Comparison of ENCODE assay signal across 13 cellular contexts in the genomic region with DNA sequence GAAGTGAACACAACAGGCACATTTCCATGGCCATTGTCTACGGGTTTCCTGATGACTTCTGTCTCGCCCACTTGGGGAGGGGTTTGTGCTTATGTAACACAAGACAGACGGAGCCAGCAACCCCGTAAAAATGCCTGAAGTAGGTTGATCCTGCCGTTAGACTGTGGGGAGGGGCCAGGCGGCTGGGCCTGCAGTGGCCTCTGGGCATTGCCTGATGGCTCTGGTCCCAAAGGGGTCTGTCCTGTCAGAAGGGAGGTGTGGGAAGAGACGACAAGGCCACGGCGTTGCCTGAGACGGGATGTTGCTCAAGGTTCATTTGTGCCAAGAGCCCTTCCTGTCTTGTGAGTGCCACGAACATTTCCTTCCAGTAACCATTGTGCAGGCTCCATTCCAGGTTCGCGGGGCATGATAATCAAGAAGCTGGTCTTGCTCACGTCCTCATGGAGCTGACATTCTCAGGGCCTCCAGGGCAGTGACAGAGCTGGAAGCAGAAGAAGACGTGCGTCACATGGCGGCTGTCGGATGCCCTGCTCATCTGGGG. TPM values are rescaled to one million over a fixed set of nuclear protein-coding genes. Genes with fewer than 3 reads are reported as not detected.
DNase-seq lines count a peak whose midpoint lies in the region; ATAC-seq, FAIRE-seq and TF ChIP-seq lines count a peak whose summit lies in the region.
"Had no signal": no experiment of that assay in that cellular context is flagged by ENCODE, and none has a peak within 500 bp of the region (broad histone marks: within the 10 kb centered on the region; RNA-seq: fewer than 3 reads in every experiment).

No MANE protein-coding gene starts in this region.

- H3K27ac ChIP-seq in liver (ENCODE audit: low read depth in 1 of 2, low read length in 2 of 2) (peak overlapping the region in 1 of 2 donors; percentile 37), HepG2 (ENCODE audit: extremely low read length, insufficient read depth, low read length) (no peak overlapping the region)
- H3K27ac ChIP-seq: cardiac muscle cell had no signal

- no peak overlapping the region for H2AFZ ChIP-seq in HepG2 (ENCODE audit: low read length)

- TF ChIP-seq RAD21 in liver (IDR thresholded peaks at IDR 0.05): peak in 1 of 2 donors; percentile 11
- TF ChIP-seq RAD21 in HepG2 (CRISPR knock-in tag; IDR thresholded peaks at IDR 0.05): no peak

- in situ Hi-C loops in HepG2 (cut with HindIII; ENCODE audit: extremely low pct_ligation_motif_present, low pct_unique_long_range_greater_than_20kb): no loop called here

- no peak overlapping the region for H3K4me3 ChIP-seq in liver (ENCODE audit: low read depth in 1 of 3, low read length in 3 of 3)
- no peak overlapping the region for H3K4me3 ChIP-seq in HepG2 (replicated peaks in 1 of 3; ENCODE audit: insufficient read depth in 1 of 3, low read depth in 2 of 3, low read length in 3 of 3)
- H3K4me3 ChIP-seq in fibroblast of the aortic adventitia (ENCODE audit: low read depth, low read length): no peak overlapping the region
- H3K4me3 ChIP-seq: cardiac muscle cell, smooth muscle cell had no signal

- peaks cover 21% of the 10 kb centered on the region for H3K27me3 Mint-ChIP-seq in nephron (ENCODE audit: low read depth)

- H3K27me3 ChIP-seq in liver (ENCODE audit: control insufficient read depth in 4 of 4, insufficient read depth in 4 of 4, low read length in 3 of 4): no peaks in the 10 kb centered on the region
- peaks cover 3 to 33% of the 10 kb centered on the region in 2 experiments; a peak in 4 of 5 replicates for H3K27me3 ChIP-seq in HepG2 (ENCODE audit: control insufficient read depth in 1 of 2, insufficient read depth in 2 of 2, low read length in 2 of 2)
- H3K27me3 ChIP-seq: cardiac muscle cell had no signal

- peaks cover 0 to 8% (median 0%) of the 10 kb centered on the region in 4 donors for H3K4me1 ChIP-seq in liver (ENCODE audit: control insufficient read depth in 4 of 4, insufficient read depth in 4 of 4, low read length in 3 of 4)
- peaks cover 28% of the 10 kb centered on the region for H3K4me1 ChIP-seq in HepG2 (ENCODE audit: insufficient read depth, low read length)

- CTCF ChIA-PET in HepG2 (lab: Yijun Ruan, JAX; ENCODE audit: low intra/inter-chr PET ratio, low total read pairs): no interaction called here

- no peaks in the 10 kb centered on the region for H3K79me2 ChIP-seq in HepG2 (ENCODE audit: insufficient read depth, low read length)

- peaks cover 25% of the 10 kb centered on the region for H3K4me1 Mint-ChIP-seq in nephron

- no peaks in the 10 kb centered on the region for H3K36me3 Mint-ChIP-seq in nephron (ENCODE audit: low read depth)

- H3K36me3 ChIP-seq in liver (ENCODE audit: control insufficient read depth in 4 of 4, insufficient read depth in 3 of 4, low read depth in 1 of 4, low read length in 3 of 4) (no peaks in the 10 kb centered on the region), HepG2 (replicated peaks in 1 of 2; ENCODE audit: control insufficient read depth in 1 of 2, insufficient read depth in 2 of 2, low read length in 2 of 2) (no peaks in the 10 kb centered on the region)
- H3K36me3 ChIP-seq: cardiac muscle cell had no signal

- H3K27ac Mint-ChIP-seq in nephron: peak overlapping the region in 2 of 3 experiments; percentile 21 to 22
- H3K27ac Mint-ChIP-seq: activated T-cell treated with anti-CD3 and anti-CD28 coated beads, Interleukin-2, amount 50 U/mL, for 72 hours had no signal

- no peaks in the 10 kb centered on the region; the same call in 1 of the 2 replicates for H4K20me1 ChIP-seq in HepG2 (ENCODE audit: insufficient read depth, low read length)

- no peak for FAIRE-seq in HepG2 (lab: Jason Lieb, UNC)
- FAIRE-seq: RCC 7860 had no signal

- TF ChIP-seq EP300 in HepG2 (IDR thresholded peaks at IDR 0.05; ENCODE audit: low read depth in 2 of 2, low read length in 2 of 2) (no peak), HepG2 (CRISPR knock-in tag; IDR thresholded peaks at IDR 0.05; ENCODE audit: borderline replicate concordance) (no peak)

- no peak for TF ChIP-seq POLR2A in HepG2 (IDR thresholded peaks at IDR 0.05; ENCODE audit: insufficient read depth in 1 of 2, low read depth in 2 of 2, low read length in 2 of 2)

- 73% methylated on average over 18 of the region's 18 CpGs for WGBS in liver
- WGBS in HepG2 (ENCODE audit: low lambda C conversion rate): 67% methylated on average over 14 of the region's 18 CpGs

- no peaks in the 10 kb centered on the region for H3K9me3 ChIP-seq in liver (ENCODE audit: control insufficient read depth in 4 of 4, low read length in 3 of 4)
- no peaks in the 10 kb centered on the region for H3K9me3 ChIP-seq in HepG2 (ENCODE audit: low read length)

- TF ChIP-seq CTCF in liver (IDR thresholded peaks at IDR 0.05; ENCODE audit: low read depth, low read length, missing input control): no peak
- TF ChIP-seq CTCF in HepG2 (CRISPR knock-in tag; IDR thresholded peaks at IDR 0.05): no peak
- TF ChIP-seq CTCF in fibroblast of the aortic adventitia (IDR thresholded peaks at IDR 0.05; ENCODE audit: insufficient read depth, low read length): no peak
- no peak for TF ChIP-seq CTCF in nephron (IDR thresholded peaks at IDR 0.05; ENCODE audit: unreplicated experiment in 3 of 3)

- no peaks in the 10 kb centered on the region for H3K9me3 Mint-ChIP-seq in nephron
- H3K9me3 Mint-ChIP-seq: activated T-cell treated with anti-CD3 and anti-CD28 coated beads, Interleukin-2, amount 50 U/mL, for 72 hours had no signal

- ATAC-seq in HepG2: no peak
- ATAC-seq in GM19351 (IDR thresholded peaks at IDR 0.05; ENCODE audit: unreplicated experiment): no peak
- ATAC-seq: activated T-cell treated with anti-CD3 and anti-CD28 coated beads, Interleukin-2, amount 50 U/mL, for 72 hours had no signal

- H3K9ac ChIP-seq in liver (ENCODE audit: low read depth in 1 of 2, low read length in 2 of 2) (no peak overlapping the region), HepG2 (ENCODE audit: insufficient read depth, low read depth, low read length) (no peak overlapping the region)

- POLR2A ChIA-PET in HepG2 (lab: Yijun Ruan, JAX): no interaction called here

- no peak overlapping the region for H3K4me3 Mint-ChIP-seq in nephron
- H3K4me3 Mint-ChIP-seq: activated T-cell treated with anti-CD3 and anti-CD28 coated beads, Interleukin-2, amount 50 U/mL, for 72 hours had no signal

- DNase-seq in HepG2 (ENCODE audit: low spot score) (no peak), fibroblast of the aortic adventitia (ENCODE audit: low read depth) (peak; percentile 18), kidney tubule cell (ENCODE audit: low spot score) (no peak), T-helper 9 cell (no peak)
- no peak for DNase-seq in NK-92 treated with Interleukin-12 subunit alpha and Interleukin-12 subunit beta, amount 100 ng/mL, for 24 hours (lab: John Stamatoyannopoulos, UW)
- DNase-seq: activated T-cell treated with anti-CD3 and anti-CD28 coated beads, Interleukin-2, amount 50 U/mL, for 72 hours; stimulated activated CD8-positive, alpha-beta memory T cell treated with anti-CD3 and anti-CD28 coated beads, Interleukin-4, amount 100 ng/mL, for 48 hours had no signal

- H3K4me2 ChIP-seq in HepG2 (ENCODE audit: low read depth, low read length): no peak overlapping the region
- H3K4me2 ChIP-seq: smooth muscle cell had no signal

- intact Hi-C loops in HepG2 (cut with micrococcal nuclease; ENCODE audit: unreplicated experiment): no loop called here

- no TSS peak for BruUV-seq in HepG2 (replicated peaks; lab: Mats Ljungman, UMichigan)

RNA-seq across cellular contexts. Expression of a gene that starts 44.7 kb away (rescaled TPM):
- total RNA-seq in liver (1 to 10 TPM; 7.1 to 9.7 TPM), HepG2 (2016; rRNA removed; fragmentation: Illumina TruSeq; extraction: Trizol) (not detected in 2 replicates), fibroblast of the aortic adventitia (ENCODE audit: low replicate concordance) (0.08 and 0.09 TPM in 2 replicates)
- polyA plus RNA-seq in liver (1 to 10 TPM; 1.6 to 3.5 TPM), HepG2 (2011; rRNA removed) (0.04 and 0.10 TPM in 2 replicates)
- total RNA-seq in HepG2 (2016; cell fraction: cytosol; rRNA removed; fragmentation: Illumina TruSeq; extraction: Trizol; ENCODE audit: low read depth): not detected in 2 replicates
- not detected in 2 replicates for total RNA-seq in HepG2 (2016; cell fraction: insoluble cytoplasmic fraction; rRNA removed; fragmentation: Illumina TruSeq; extraction: Trizol)
- not detected in 2 replicates for total RNA-seq in HepG2 (2016; cell fraction: membrane; rRNA removed; fragmentation: Illumina TruSeq; extraction: Trizol)
- not detected in 2 replicates for total RNA-seq in HepG2 (2016; cell fraction: nucleus; rRNA removed; fragmentation: Illumina TruSeq; extraction: Trizol)
- polyA plus RNA-seq in HepG2 (2011; cell fraction: cytosol; rRNA removed): 0.08 TPM in 2 replicates
- 0.06 and 0.12 TPM in 2 replicates for polyA plus RNA-seq in HepG2 (2011; cell fraction: nucleus; rRNA removed)
- polyA plus RNA-seq in HepG2 (2012): 0.09 TPM in 1 of 2 replicates, not detected in the other
- polyA plus RNA-seq in HepG2 (2016; cell fraction: cytosol; fragmentation: Illumina TruSeq; extraction: Trizol; ENCODE audit: low read depth): not detected in 2 replicates
- polyA plus RNA-seq in HepG2 (2016; cell fraction: insoluble cytoplasmic fraction; fragmentation: Illumina TruSeq; extraction: Trizol; ENCODE audit: low read depth): not detected in 2 replicates
- polyA plus RNA-seq in HepG2 (2016; cell fraction: membrane; fragmentation: Illumina TruSeq; extraction: Trizol; ENCODE audit: low read depth): not detected in 2 replicates
- polyA plus RNA-seq in HepG2 (2016; cell fraction: nucleus; fragmentation: Illumina TruSeq; extraction: Trizol; ENCODE audit: insufficient read depth, low read depth): not detected in 2 replicates
- 0.10 and 7.4 TPM in 2 replicates for polyA minus RNA-seq in HepG2 (2011; rRNA and poly(A)+ RNA removed; ENCODE audit: low replicate concordance)
- 0.97 TPM in 1 of 2 replicates, not detected in the other for polyA minus RNA-seq in HepG2 (2011; cell fraction: cytosol; rRNA and poly(A)+ RNA removed)
- not detected in 2 replicates for polyA minus RNA-seq in HepG2 (2011; cell fraction: nucleus; rRNA and poly(A)+ RNA removed)

RNA-seq across cellular contexts. Expression of a gene that starts 51.5 kb away (rescaled TPM):
- total RNA-seq in liver (under 1 TPM; 0.09 to 0.50 TPM), HepG2 (2016; rRNA removed; fragmentation: Illumina TruSeq; extraction: Trizol) (7.9 and 14.2 TPM in 2 replicates), fibroblast of the aortic adventitia (ENCODE audit: low replicate concordance) (not detected in 2 replicates)
- polyA plus RNA-seq in liver (1 to 10 TPM; 2.5 to 4.1 TPM), HepG2 (2011; rRNA removed) (26.9 and 27.0 TPM in 2 replicates)
- total RNA-seq in HepG2 (2016; cell fraction: cytosol; rRNA removed; fragmentation: Illumina TruSeq; extraction: Trizol; ENCODE audit: low read depth): 9.4 and 9.9 TPM in 2 replicates
- total RNA-seq in HepG2 (2016; cell fraction: insoluble cytoplasmic fraction; rRNA removed; fragmentation: Illumina TruSeq; extraction: Trizol): 10.8 and 14.1 TPM in 2 replicates
- total RNA-seq in HepG2 (2016; cell fraction: membrane; rRNA removed; fragmentation: Illumina TruSeq; extraction: Trizol): 8.0 and 8.6 TPM in 2 replicates
- 5.1 and 9.3 TPM in 2 replicates for total RNA-seq in HepG2 (2016; cell fraction: nucleus; rRNA removed; fragmentation: Illumina TruSeq; extraction: Trizol)
- polyA plus RNA-seq in HepG2 (2011; cell fraction: cytosol; rRNA removed): 15.9 and 30.0 TPM in 2 replicates
- 16.3 and 18.8 TPM in 2 replicates for polyA plus RNA-seq in HepG2 (2011; cell fraction: nucleus; rRNA removed)
- polyA plus RNA-seq in HepG2 (2012): 14.9 and 18.1 TPM in 2 replicates
- polyA plus RNA-seq in HepG2 (2016; cell fraction: cytosol; fragmentation: Illumina TruSeq; extraction: Trizol; ENCODE audit: low read depth): 7.3 and 9.3 TPM in 2 replicates
- polyA plus RNA-seq in HepG2 (2016; cell fraction: insoluble cytoplasmic fraction; fragmentation: Illumina TruSeq; extraction: Trizol; ENCODE audit: low read depth): 5.5 and 6.2 TPM in 2 replicates
- 4.6 and 6.5 TPM in 2 replicates for polyA plus RNA-seq in HepG2 (2016; cell fraction: membrane; fragmentation: Illumina TruSeq; extraction: Trizol; ENCODE audit: low read depth)
- polyA plus RNA-seq in HepG2 (2016; cell fraction: nucleus; fragmentation: Illumina TruSeq; extraction: Trizol; ENCODE audit: insufficient read depth, low read depth): 9.5 and 10.5 TPM in 2 replicates
- 10.8 TPM in 1 of 2 replicates, not detected in the other for polyA minus RNA-seq in HepG2 (2011; rRNA and poly(A)+ RNA removed; ENCODE audit: low replicate concordance)
- polyA minus RNA-seq in HepG2 (2011; cell fraction: cytosol; rRNA and poly(A)+ RNA removed): 6.5 and 7.7 TPM in 2 replicates
- polyA minus RNA-seq in HepG2 (2011; cell fraction: nucleus; rRNA and poly(A)+ RNA removed): 0.77 and 1.7 TPM in 2 replicates
- total RNA-seq: activated T-cell treated with anti-CD3 and anti-CD28 coated beads, Interleukin-2, amount 50 U/mL, for 72 hours; cardiac muscle cell; smooth muscle cell had no signal
